18 cellular contexts compared by ENCODE assay signal in genomic region chrX:14883826-14884225, GRCh38. TPM values are rescaled to one million over a fixed set of nuclear protein-coding genes. Genes with fewer than 3 reads are reported as not detected.
DNase-seq lines count a peak whose midpoint lies in the region; ATAC-seq, FAIRE-seq and TF ChIP-seq lines count a peak whose summit lies in the region.
"Had no signal": no experiment of that assay in that cellular context is flagged by ENCODE, and none has a peak within 500 bp of the region (broad histone marks: within the 10 kb centered on the region; RNA-seq: fewer than 3 reads in every experiment).

No MANE protein-coding gene starts in this region.

- no peak for FAIRE-seq in GM12891 (lab: Jason Lieb, UNC)
- FAIRE-seq: H1, HepG2, RCC 7860 had no signal

- H3K27me3 Mint-ChIP-seq in activated naive CD4-positive, alpha-beta T cell treated with anti-CD3 and anti-CD28 coated beads for 36 hours (ENCODE audit: low read depth), result no peaks in the 10 kb centered on the region
- H3K27me3 Mint-ChIP-seq in T-helper 1 cell treated with Interleukin-12 subunit alpha and Interleukin-12 subunit beta and Interleukin-4 antibody, amounts not matched to agents 30 μg/mL and 1 μg/mL, for 36 hours (ENCODE audit: low read depth), result no peaks in the 10 kb centered on the region
- no peaks in the 10 kb centered on the region for H3K27me3 Mint-ChIP-seq in activated naive CD8-positive, alpha-beta T cell treated with anti-CD3 and anti-CD28 coated beads for 36 hours
- no peaks in the 10 kb centered on the region for H3K27me3 Mint-ChIP-seq in stimulated activated naive CD8-positive, alpha-beta T cell treated with anti-CD3 and anti-CD28 coated beads, Interleukin-15, amount 100 ng/mL, for 72 hours

- peaks cover 7% of the 10 kb centered on the region for H3K36me3 Mint-ChIP-seq in activated naive CD4-positive, alpha-beta T cell treated with anti-CD3 and anti-CD28 coated beads for 36 hours (ENCODE audit: low read depth)
- peaks cover 5% of the 10 kb centered on the region for H3K36me3 Mint-ChIP-seq in T-helper 1 cell treated with Interleukin-12 subunit alpha and Interleukin-12 subunit beta and Interleukin-4 antibody, amounts not matched to agents 30 μg/mL and 1 μg/mL, for 36 hours (ENCODE audit: low read depth)
- H3K36me3 Mint-ChIP-seq in activated naive CD8-positive, alpha-beta T cell treated with anti-CD3 and anti-CD28 coated beads for 36 hours, result peaks cover 13% of the 10 kb centered on the region

- peak; percentile 57 for ATAC-seq in stimulated activated naive CD8-positive, alpha-beta T cell treated with anti-CD3 and anti-CD28 coated beads, Interleukin-15, amount 100 ng/mL, for 72 hours
- no peak for ATAC-seq in SK-N-SH treated with all-trans-retinoic acid at 6 μM for 48 hours
- ATAC-seq: HepG2, Right ventricle myocardium inferior had no signal

- peaks cover 60% of the 10 kb centered on the region for H3K4me1 Mint-ChIP-seq in activated naive CD4-positive, alpha-beta T cell treated with anti-CD3 and anti-CD28 coated beads for 36 hours (ENCODE audit: low read depth)
- H3K4me1 Mint-ChIP-seq in T-helper 1 cell treated with Interleukin-12 subunit alpha and Interleukin-12 subunit beta and Interleukin-4 antibody, amounts not matched to agents 30 μg/mL and 1 μg/mL, for 36 hours (ENCODE audit: low read depth), result peaks cover 7% of the 10 kb centered on the region
- peaks cover 19% of the 10 kb centered on the region for H3K4me1 Mint-ChIP-seq in activated naive CD8-positive, alpha-beta T cell treated with anti-CD3 and anti-CD28 coated beads for 36 hours
- peaks cover 29% of the 10 kb centered on the region for H3K4me1 Mint-ChIP-seq in stimulated activated naive CD8-positive, alpha-beta T cell treated with anti-CD3 and anti-CD28 coated beads, Interleukin-15, amount 100 ng/mL, for 72 hours

- DNase-seq in activated naive CD4-positive, alpha-beta T cell treated with anti-CD3 and anti-CD28 coated beads for 36 hours, result no peak
- DNase-seq in activated naive CD4-positive, alpha-beta T cell treated with Interleukin-2 at 50 U/mL for 16 hours, result no peak
- DNase-seq in activated naive CD8-positive, alpha-beta T cell treated with anti-CD3 and anti-CD28 coated beads for 36 hours, result no peak
- DNase-seq in stimulated activated naive CD8-positive, alpha-beta T cell treated with anti-CD3 and anti-CD28 coated beads, Interleukin-15, amount 100 ng/mL, for 72 hours, result no peak
- DNase-seq in GM12891 (ENCODE audit: insufficient read length, low spot score), result no peak
- DNase-seq: AML-193, DMS79, KBM-7, NCI-H1694 treated with DMSO at 0.1 percent for 48 hours, NCI-H2107, NCI-H510A, NCI-H748 treated with DMSO at 0.1 percent for 48 hours had no signal

- H3K4me3 Mint-ChIP-seq in activated naive CD4-positive, alpha-beta T cell treated with anti-CD3 and anti-CD28 coated beads for 36 hours, result peak overlapping the region; percentile 63
- no peak overlapping the region for H3K4me3 Mint-ChIP-seq in T-helper 1 cell treated with Interleukin-12 subunit alpha and Interleukin-12 subunit beta and Interleukin-4 antibody, amounts not matched to agents 30 μg/mL and 1 μg/mL, for 36 hours
- no peak overlapping the region for H3K4me3 Mint-ChIP-seq in activated naive CD8-positive, alpha-beta T cell treated with anti-CD3 and anti-CD28 coated beads for 36 hours
- peak overlapping the region in 1 of 2 donors; percentile 69 for H3K4me3 Mint-ChIP-seq in stimulated activated naive CD8-positive, alpha-beta T cell treated with anti-CD3 and anti-CD28 coated beads, Interleukin-15, amount 100 ng/mL, for 72 hours

- CTCF ChIA-PET in activated naive CD4-positive, alpha-beta T cell treated with anti-CD3 and anti-CD28 coated beads for 36 hours (lab: Charles Lee), result no interaction called here

- H3K27ac Mint-ChIP-seq in activated naive CD4-positive, alpha-beta T cell treated with anti-CD3 and anti-CD28 coated beads for 36 hours, result peak overlapping the region; percentile 94
- H3K27ac Mint-ChIP-seq in T-helper 1 cell treated with Interleukin-12 subunit alpha and Interleukin-12 subunit beta and Interleukin-4 antibody, amounts not matched to agents 30 μg/mL and 1 μg/mL, for 36 hours, result peak overlapping the region; percentile 58
- peak overlapping the region; percentile 84 for H3K27ac Mint-ChIP-seq in activated naive CD8-positive, alpha-beta T cell treated with anti-CD3 and anti-CD28 coated beads for 36 hours
- peak overlapping the region; percentile 94 to 98 for H3K27ac Mint-ChIP-seq in stimulated activated naive CD8-positive, alpha-beta T cell treated with anti-CD3 and anti-CD28 coated beads, Interleukin-15, amount 100 ng/mL, for 72 hours

- intact Hi-C loops in activated naive CD4-positive, alpha-beta T cell treated with anti-CD3 and anti-CD28 coated beads for 36 hours (cut with micrococcal nuclease), result loop anchor here (1.0 to 5.0 kb wide), 4 partner anchors 11 to 320 kb away; partner anchors contain the start of genes FANCB and MOSPD2

- TF ChIP-seq POLR2A in GM12891 (IDR thresholded peaks at IDR 0.05; ENCODE audit: low read depth, low read length), result no peak

- H3K9me3 Mint-ChIP-seq in activated naive CD4-positive, alpha-beta T cell treated with anti-CD3 and anti-CD28 coated beads for 36 hours, result no peaks in the 10 kb centered on the region
- no peaks in the 10 kb centered on the region for H3K9me3 Mint-ChIP-seq in T-helper 1 cell treated with Interleukin-12 subunit alpha and Interleukin-12 subunit beta and Interleukin-4 antibody, amounts not matched to agents 30 μg/mL and 1 μg/mL, for 36 hours
- no peaks in the 10 kb centered on the region for H3K9me3 Mint-ChIP-seq in activated naive CD8-positive, alpha-beta T cell treated with anti-CD3 and anti-CD28 coated beads for 36 hours
- H3K9me3 Mint-ChIP-seq in stimulated activated naive CD8-positive, alpha-beta T cell treated with anti-CD3 and anti-CD28 coated beads, Interleukin-15, amount 100 ng/mL, for 72 hours, result no peaks in the 10 kb centered on the region

TF ChIP-seq in SK-N-SH treated with all-trans-retinoic acid at 6 μM for 48 hours, 23 proteins besides CTCF, POLR2A, EP300 and RAD21:
- TF ChIP-seq TSHZ2 (CRISPR knock-in tag; IDR thresholded peaks at IDR 0.05), result no peak

TF ChIP-seq in GM12891, 5 proteins besides CTCF, POLR2A, EP300 and RAD21:
- no peak for TF ChIP-seq POLR2AphosphoS5 (IDR thresholded peaks at IDR 0.05; ENCODE audit: low read depth, low read length)
- TF ChIP-seq PAX5 (IDR thresholded peaks at IDR 0.05; ENCODE audit: insufficient read depth, low read length, severe bottlenecking), result no peak
- TF ChIP-seq SPI1 (IDR thresholded peaks at IDR 0.05; ENCODE audit: low read depth, low read length), result no peak
- no peak for TF ChIP-seq TAF1 (IDR thresholded peaks at IDR 0.05; ENCODE audit: low read depth, low read length)
- no peak for TF ChIP-seq POU2F2 (IDR thresholded peaks at IDR 0.05; ENCODE audit: low read depth, low read length)

RNA-seq across cellular contexts. Expression of gene MOSPD2, which starts 10.6 kb away (rescaled TPM):
- total RNA-seq in activated naive CD4-positive, alpha-beta T cell treated with anti-CD3 and anti-CD28 coated beads for 36 hours, result 10 to 100 TPM; 16.0 to 16.1 TPM
- total RNA-seq in activated naive CD8-positive, alpha-beta T cell treated with anti-CD3 and anti-CD28 coated beads for 36 hours, result 1 to 10 TPM; 9.1 to 9.6 TPM
- 3.1 TPM for polyA plus RNA-seq in GM12891 (2012; ENCODE audit: low read depth, missing spikeins)

RNA-seq across cellular contexts. Expression of gene FANCB, which starts 11.0 kb away (rescaled TPM):
- total RNA-seq in activated naive CD4-positive, alpha-beta T cell treated with anti-CD3 and anti-CD28 coated beads for 36 hours, result 10 to 100 TPM; 16.5 to 17.9 TPM
- 10 to 100 TPM; 13.6 to 14.0 TPM for total RNA-seq in activated naive CD8-positive, alpha-beta T cell treated with anti-CD3 and anti-CD28 coated beads for 36 hours
- polyA plus RNA-seq in GM12891 (2012; ENCODE audit: low read depth, missing spikeins), result 1.4 TPM
